In the genomic region with DNA sequence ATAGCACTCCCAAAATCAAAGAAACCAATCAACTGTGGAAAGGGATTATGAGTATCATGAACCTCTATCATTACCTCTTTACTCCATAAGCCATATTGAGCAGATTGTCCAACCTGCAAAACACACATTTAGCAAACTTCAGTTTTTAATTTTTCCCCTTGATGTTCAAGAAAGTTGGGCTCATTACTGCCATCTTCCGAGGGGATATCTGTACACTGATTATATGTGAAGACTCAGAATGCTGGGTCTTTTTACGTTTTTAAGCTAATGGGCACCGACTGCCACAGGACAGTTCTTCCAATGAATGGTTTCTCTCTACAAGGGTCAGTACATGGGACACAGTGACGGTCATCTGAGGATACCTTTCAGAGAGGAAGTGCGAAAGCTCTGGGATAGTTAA, we compare ENCODE assay signal across 25 cellular contexts.
"Had no signal": no experiment of that assay in that cellular context is flagged by ENCODE, and none has a peak within 500 bp of the region (broad histone marks: within the 10 kb centered on the region; RNA-seq: fewer than 3 reads in every experiment).

No MANE protein-coding gene starts in this region.

- H3K36me3 ChIP-seq: brain microvascular endothelial cell, esophagus muscularis mucosa, gastrocnemius medialis, heart left ventricle had no signal

- DNase-seq: activated CD4-positive, alpha-beta memory T cell treated with anti-CD3 and anti-CD28 coated beads for 36 hours; activated CD4-positive, alpha-beta T cell treated with anti-CD3 and anti-CD28 coated beads for 36 hours; activated CD4-positive, alpha-beta T cell treated with anti-CD3 and anti-CD28 coated beads, Interleukin-2, amount 10 ng/mL, durations not matched to agents 24 days and 14 days; activated CD4-positive, CD25-positive, alpha-beta regulatory T cell; activated CD4-positive, CD25-positive, alpha-beta regulatory T cell treated with anti-CD3 and anti-CD28 coated beads, Interleukin-2, amount 50 U/mL, for 72 hours; activated CD8-positive, alpha-beta memory T cell treated with anti-CD3 and anti-CD28 coated beads, Interleukin-2, amount 10 ng/mL, durations not matched to agents 7 days and 5 days; activated CD8-positive, alpha-beta memory T cell treated with anti-CD3 and anti-CD28 coated beads, Interleukin-2, amount 50 U/mL, for 4 hours; activated CD8-positive, alpha-beta T cell treated with anti-CD3 and anti-CD28 coated beads, Interleukin-2, amount 10 ng/mL, durations not matched to agents 7 days and 5 days; activated effector memory CD4-positive, alpha-beta T cell treated with anti-CD3 and anti-CD28 coated beads, Interleukin-2, amount 50 U/mL, for 16 hours; activated naive CD4-positive, alpha-beta T cell treated with anti-CD3 and anti-CD28 coated beads, Interleukin-2, amount 10 ng/mL, durations not matched to agents 7 days and 5 days; activated naive CD8-positive, alpha-beta T cell treated with anti-CD3 and anti-CD28 coated beads, Interleukin-2, amount 10 ng/mL, durations not matched to agents 7 days and 5 days; activated T-cell treated with anti-CD3 and anti-CD28 coated beads, Interleukin-2, amount 50 U/mL, for 1 hour; activated T-cell treated with anti-CD3 and anti-CD28 coated beads, Interleukin-2, amount 50 U/mL, for 48 hours; brain microvascular endothelial cell; dermis blood vessel endothelial cell; effector CD4-positive, alpha-beta T cell; effector memory CD8-positive, alpha-beta T cell; erythroblast; foreskin keratinocyte; gastrocnemius medialis; glutamatergic neuron; heart left ventricle; hypothalamus had no signal

- H3K27me3 ChIP-seq: brain microvascular endothelial cell, esophagus muscularis mucosa, foreskin keratinocyte, gastrocnemius medialis, heart left ventricle had no signal

- H3K4me3 ChIP-seq: coronary artery, esophagus muscularis mucosa, gastrocnemius medialis, heart left ventricle had no signal

- H3K27ac ChIP-seq: brain microvascular endothelial cell, coronary artery, esophagus muscularis mucosa, foreskin keratinocyte, gastrocnemius medialis, heart left ventricle had no signal

- H3K9me3 ChIP-seq: esophagus muscularis mucosa, gastrocnemius medialis, heart left ventricle had no signal

- H3K4me1 ChIP-seq: esophagus muscularis mucosa, foreskin keratinocyte, gastrocnemius medialis, heart left ventricle had no signal
